30 cellular contexts compared by ENCODE assay signal in genomic region chr11:58301576-58301975, GRCh38. TPM values are rescaled to one million over a fixed set of nuclear protein-coding genes. Genes with fewer than 3 reads are reported as not detected.
DNase-seq lines count a peak whose midpoint lies in the region; ATAC-seq, FAIRE-seq and TF ChIP-seq lines count a peak whose summit lies in the region.
"Had no signal": no experiment of that assay in that cellular context is flagged by ENCODE, and none has a peak within 500 bp of the region (broad histone marks: within the 10 kb centered on the region; RNA-seq: fewer than 3 reads in every experiment).

No MANE protein-coding gene starts in this region.

- H3K27ac Mint-ChIP-seq in activated CD8-positive, alpha-beta T cell treated with anti-CD3 and anti-CD28 coated beads for 36 hours: no peak overlapping the region
- H3K27ac Mint-ChIP-seq: activated B cell treated with CpG ODN at 0.5 μM for 24 hours; activated CD8-positive, alpha-beta T cell treated with anti-CD3 and anti-CD28 coated beads, Interleukin-2, amount 10 ng/mL, durations not matched to agents 7 days and 5 days; activated naive CD4-positive, alpha-beta T cell treated with anti-CD3 and anti-CD28 coated beads, Interleukin-2, amount 50 U/mL, for 24 hours; IgD-negative memory B cell; immature natural killer cell; T-helper 1 cell treated with Interleukin-12 subunit alpha and Interleukin-12 subunit beta and Interleukin-4 antibody, amounts not matched to agents 30 μg/mL and 1 μg/mL, for 36 hours had no signal

- no peaks in the 10 kb centered on the region for H3K9me3 Mint-ChIP-seq in activated CD8-positive, alpha-beta T cell treated with anti-CD3 and anti-CD28 coated beads for 36 hours
- H3K9me3 Mint-ChIP-seq: activated naive CD4-positive, alpha-beta T cell treated with anti-CD3 and anti-CD28 coated beads, Interleukin-2, amount 50 U/mL, for 24 hours; T-helper 1 cell treated with Interleukin-12 subunit alpha and Interleukin-12 subunit beta and Interleukin-4 antibody, amounts not matched to agents 30 μg/mL and 1 μg/mL, for 36 hours had no signal

- no peaks in the 10 kb centered on the region for H3K27me3 Mint-ChIP-seq in activated CD8-positive, alpha-beta T cell treated with anti-CD3 and anti-CD28 coated beads for 36 hours
- H3K27me3 Mint-ChIP-seq: activated B cell treated with CpG ODN at 0.5 μM for 24 hours, IgD-negative memory B cell had no signal

- intact Hi-C loops in activated CD8-positive, alpha-beta T cell treated with anti-CD3 and anti-CD28 coated beads for 36 hours (cut with micrococcal nuclease): no loop called here

- no peak for ATAC-seq in activated CD8-positive, alpha-beta T cell treated with anti-CD3 and anti-CD28 coated beads for 36 hours
- ATAC-seq: activated CD8-positive, alpha-beta T cell treated with anti-CD3 and anti-CD28 coated beads, Interleukin-2, amount 10 ng/mL, durations not matched to agents 7 days and 5 days; lower lobe of right lung; Right ventricle myocardium inferior had no signal

- H3K27me3 ChIP-seq in BJ (ENCODE audit: control insufficient read depth, insufficient read depth, low read length) (no peaks in the 10 kb centered on the region), bronchial epithelial cell (ENCODE audit: control insufficient read depth, insufficient read depth, low read length) (no peaks in the 10 kb centered on the region)
- H3K27me3 ChIP-seq: BE2C, breast epithelium, uterus had no signal

- no peaks in the 10 kb centered on the region for H3K4me1 Mint-ChIP-seq in activated CD8-positive, alpha-beta T cell treated with anti-CD3 and anti-CD28 coated beads for 36 hours (ENCODE audit: low read depth)
- H3K4me1 Mint-ChIP-seq: activated B cell treated with CpG ODN at 0.5 μM for 24 hours; activated naive CD4-positive, alpha-beta T cell treated with anti-CD3 and anti-CD28 coated beads, Interleukin-2, amount 50 U/mL, for 24 hours; IgD-negative memory B cell; immature natural killer cell had no signal

- CTCF ChIA-PET in BJ (lab: Yijun Ruan, JAX): no interaction called here
- CTCF ChIA-PET in activated CD8-positive, alpha-beta T cell treated with anti-CD3 and anti-CD28 coated beads for 36 hours (lab: Charles Lee): no interaction called here

- DNase-seq in BJ (ENCODE audit: low read depth): peak; percentile 19
- peak; percentile 71 for DNase-seq in M059J (ENCODE audit: low read depth)
- DNase-seq in bronchial epithelial cell (ENCODE audit: low read depth): peak; percentile 82
- DNase-seq in kidney tubule cell (ENCODE audit: low spot score): peak; percentile 57
- no peak for DNase-seq in A172 (ENCODE audit: low spot score)
- no peak for DNase-seq in SW480 (ENCODE audit: low spot score)
- no peak for DNase-seq in activated CD8-positive, alpha-beta T cell treated with anti-CD3 and anti-CD28 coated beads for 36 hours
- DNase-seq in kidney glomerular epithelial cell (lab: John Stamatoyannopoulos, UW): no peak
- DNase-seq: activated B cell treated with CpG ODN at 0.5 μM for 24 hours; activated CD8-positive, alpha-beta T cell treated with anti-CD3 and anti-CD28 coated beads, Interleukin-2, amount 10 ng/mL, durations not matched to agents 7 days and 5 days; activated T-cell treated with anti-CD3 and anti-CD28 coated beads, Interleukin-2, amount 50 U/mL, for 48 hours; BE2C; dermis blood vessel endothelial cell; GDM1; head of caudate nucleus; immature natural killer cell; lower lobe of right lung; MV-4-11; NCI-H187 treated with DMSO at 0.1 percent for 48 hours; stimulated activated CD4-positive, alpha-beta T cell treated with anti-CD3 and anti-CD28 coated beads, Interleukin-4, amount 100 ng/mL, for 4 hours; substantia nigra; uterus had no signal

- no peak overlapping the region for H3K4me3 ChIP-seq in BJ (ENCODE audit: low read depth, low read length)
- no peak overlapping the region for H3K4me3 ChIP-seq in bronchial epithelial cell (ENCODE audit: low read depth, low read length)
- H3K4me3 ChIP-seq: breast epithelium, lower lobe of right lung, smooth muscle cell, uterus had no signal

- FAIRE-seq in bronchial epithelial cell (lab: Jason Lieb, UNC): no peak

- POLR2A ChIA-PET in BJ (lab: Charles Lee): interaction anchor here (0.6 kb wide), 1 partner anchor 17 kb away, joined by 3 read pairs; no protein-coding TSS in a partner anchor
- POLR2A ChIA-PET in activated CD8-positive, alpha-beta T cell treated with anti-CD3 and anti-CD28 coated beads for 36 hours (lab: Charles Lee): interaction anchor here (0.6 kb wide), 1 partner anchor 17 kb away, joined by 3 read pairs; no protein-coding TSS in a partner anchor

- H3K36me3 ChIP-seq in BJ (ENCODE audit: control insufficient read depth, insufficient read depth, low read length) (no peaks in the 10 kb centered on the region), bronchial epithelial cell (ENCODE audit: control insufficient read depth, insufficient read depth, low read length) (no peaks in the 10 kb centered on the region)
- H3K36me3 ChIP-seq: BE2C, breast epithelium, lower lobe of right lung, uterus had no signal

- H3K4me3 Mint-ChIP-seq in activated CD8-positive, alpha-beta T cell treated with anti-CD3 and anti-CD28 coated beads for 36 hours: no peak overlapping the region
- H3K4me3 Mint-ChIP-seq: activated B cell treated with CpG ODN at 0.5 μM for 24 hours; activated CD8-positive, alpha-beta T cell treated with anti-CD3 and anti-CD28 coated beads, Interleukin-2, amount 10 ng/mL, durations not matched to agents 7 days and 5 days; activated naive CD4-positive, alpha-beta T cell treated with anti-CD3 and anti-CD28 coated beads, Interleukin-2, amount 50 U/mL, for 24 hours; IgD-negative memory B cell; immature natural killer cell; T-helper 1 cell treated with Interleukin-12 subunit alpha and Interleukin-12 subunit beta and Interleukin-4 antibody, amounts not matched to agents 30 μg/mL and 1 μg/mL, for 36 hours had no signal

- no peak for TF ChIP-seq CTCF in BJ (IDR thresholded peaks at IDR 0.05; ENCODE audit: insufficient read depth, low read depth, low read length)
- no peak for TF ChIP-seq CTCF in bronchial epithelial cell (IDR thresholded peaks at IDR 0.05; ENCODE audit: insufficient read depth, low read length, severe bottlenecking)
- no peak for TF ChIP-seq CTCF in activated CD8-positive, alpha-beta T cell treated with anti-CD3 and anti-CD28 coated beads for 36 hours (IDR thresholded peaks at IDR 0.05)

- H3K36me3 Mint-ChIP-seq in activated CD8-positive, alpha-beta T cell treated with anti-CD3 and anti-CD28 coated beads for 36 hours (ENCODE audit: low read depth): no peaks in the 10 kb centered on the region
- H3K36me3 Mint-ChIP-seq: activated naive CD4-positive, alpha-beta T cell treated with anti-CD3 and anti-CD28 coated beads, Interleukin-2, amount 50 U/mL, for 24 hours; IgD-negative memory B cell; immature natural killer cell had no signal

RNA-seq across cellular contexts. Expression of gene OR10W1, which starts 33.5 kb away (rescaled TPM):
- not detected in 2 replicates for polyA plus RNA-seq in BJ (2011; rRNA removed)
- polyA minus RNA-seq in BJ (2011; rRNA and poly(A)+ RNA removed): not detected in 2 replicates
- total RNA-seq in M059J (2014; rRNA removed; shearing (Covaris generic)): not detected in 2 replicates
- not detected in 2 replicates for total RNA-seq in bronchial epithelial cell
- not detected in 2 replicates for total RNA-seq in A172 (2014; rRNA removed; shearing (Covaris generic))
- not detected for total RNA-seq in activated CD8-positive, alpha-beta T cell treated with anti-CD3 and anti-CD28 coated beads for 36 hours
- total RNA-seq: activated B cell treated with CpG ODN at 0.5 μM for 24 hours; activated CD8-positive, alpha-beta T cell treated with anti-CD3 and anti-CD28 coated beads, Interleukin-2, amount 10 ng/mL, durations not matched to agents 7 days and 5 days; breast epithelium; dermis blood vessel endothelial cell; epithelial cell of proximal tubule; lower lobe of right lung; NCI-H460; Right ventricle myocardium inferior; smooth muscle cell; uterus had no signal
- polyA plus RNA-seq: IgD-negative memory B cell, immature natural killer cell, smooth muscle cell had no signal

RNA-seq across cellular contexts. Expression of gene OR5B17, which starts 57.3 kb away (rescaled TPM):
- polyA plus RNA-seq in BJ (2011; rRNA removed): not detected in 2 replicates
- not detected in 2 replicates for polyA minus RNA-seq in BJ (2011; rRNA and poly(A)+ RNA removed)
- not detected in 2 replicates for total RNA-seq in M059J (2014; rRNA removed; shearing (Covaris generic))
- not detected in 2 replicates for total RNA-seq in bronchial epithelial cell
- total RNA-seq in A172 (2014; rRNA removed; shearing (Covaris generic)): not detected in 2 replicates
- not detected for total RNA-seq in activated CD8-positive, alpha-beta T cell treated with anti-CD3 and anti-CD28 coated beads for 36 hours
- total RNA-seq: activated B cell treated with CpG ODN at 0.5 μM for 24 hours; activated CD8-positive, alpha-beta T cell treated with anti-CD3 and anti-CD28 coated beads, Interleukin-2, amount 10 ng/mL, durations not matched to agents 7 days and 5 days; breast epithelium; dermis blood vessel endothelial cell; epithelial cell of proximal tubule; lower lobe of right lung; NCI-H460; Right ventricle myocardium inferior; smooth muscle cell; uterus had no signal
- polyA plus RNA-seq: IgD-negative memory B cell, immature natural killer cell, smooth muscle cell had no signal

Comparison
In these comparisons a context has a peak if more than half of its experiments do, and no peak if none do; other contexts are left out.
1. DNase-seq: peak in BJ (single experiment), M059J (single experiment), bronchial epithelial cell (single experiment) and kidney tubule cell (single experiment); none in A172 (single experiment), SW480 (single experiment), activated CD8-positive, alpha-beta T cell treated with anti-CD3 and anti-CD28 coated beads for 36 hours (single experiment) and kidney glomerular epithelial cell (single experiment).